Comparison of ENCODE assay signal across 14 cellular contexts in the genomic region with DNA sequence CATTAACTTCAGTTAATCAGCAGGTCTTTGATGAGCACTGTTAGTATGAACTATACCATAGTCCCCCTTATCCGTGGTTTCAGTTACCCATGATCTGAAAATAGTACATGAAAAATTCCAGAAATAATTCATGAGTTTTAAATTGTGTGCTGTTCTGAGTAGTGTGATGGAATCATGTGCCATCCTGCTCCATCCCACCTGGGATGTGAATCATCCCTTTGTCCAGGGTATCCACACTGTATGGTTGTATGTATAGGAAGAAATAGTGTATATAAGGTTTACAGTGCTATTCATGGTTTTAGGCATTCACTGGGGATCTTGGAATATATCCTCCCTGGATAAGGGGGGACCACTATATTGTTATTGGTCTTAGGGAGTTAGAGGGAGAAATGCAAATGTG. TPM values are rescaled to one million over a fixed set of nuclear protein-coding genes. Genes with fewer than 3 reads are reported as not detected.
DNase-seq lines count a peak whose midpoint lies in the region; ATAC-seq and TF ChIP-seq lines count a peak whose summit lies in the region.
"Had no signal": no experiment of that assay in that cellular context is flagged by ENCODE, and none has a peak within 500 bp of the region (broad histone marks: within the 10 kb centered on the region; RNA-seq: fewer than 3 reads in every experiment).

No MANE protein-coding gene starts in this region.

- peaks cover 14% of the 10 kb centered on the region for H3K36me3 Mint-ChIP-seq in osteocyte (ENCODE audit: unreplicated experiment)
- peaks cover 18% of the 10 kb centered on the region for H3K36me3 Mint-ChIP-seq in type B pancreatic cell
- H3K36me3 Mint-ChIP-seq: activated naive CD8-positive, alpha-beta T cell had no signal

- 0 out of 2 replicates have a peak, but pooled peaks cover 3% of the 10 kb centered on the region for H3K36me3 ChIP-seq in RWPE2 (ENCODE audit: low read depth)
- H3K36me3 ChIP-seq in esophagus muscularis mucosa = peaks cover 0 to 3% (median 0%) of the 10 kb centered on the region in 4 donors
- H3K36me3 ChIP-seq: MG63 had no signal

- H3K4me1 ChIP-seq in RWPE2 (ENCODE audit: insufficient read depth, poor library complexity, severe bottlenecking) (peaks cover 15% of the 10 kb centered on the region), esophagus muscularis mucosa (peaks cover 44 to 98% (median 83%) of the 10 kb centered on the region in 4 donors)

- WGBS in esophagus muscularis mucosa = 53% methylated on average over 1 of the region's 1 CpG

- intact Hi-C loops in esophagus muscularis mucosa (cut with DNase I) = no loop called here

- H3K9me3 ChIP-seq in RWPE2 (ENCODE audit: severe bottlenecking) = no peaks in the 10 kb centered on the region
- no peaks in the 10 kb centered on the region for H3K9me3 ChIP-seq in esophagus muscularis mucosa
- H3K9me3 ChIP-seq: MG63 had no signal

- H3K4me3 ChIP-seq in RWPE2 (ENCODE audit: severe bottlenecking) (no peak overlapping the region), esophagus muscularis mucosa (no peak overlapping the region)
- H3K4me3 ChIP-seq: MG63 had no signal

- H3K27me3 ChIP-seq in RWPE2 (ENCODE audit: insufficient read depth, poor library complexity, severe bottlenecking) = no peaks in the 10 kb centered on the region
- no peaks in the 10 kb centered on the region for H3K27me3 ChIP-seq in esophagus muscularis mucosa
- H3K27me3 ChIP-seq: MG63 had no signal

- no peaks in the 10 kb centered on the region for H3K27me3 Mint-ChIP-seq in osteocyte (ENCODE audit: unreplicated experiment)
- no peaks in the 10 kb centered on the region for H3K27me3 Mint-ChIP-seq in type B pancreatic cell
- H3K27me3 Mint-ChIP-seq: activated naive CD8-positive, alpha-beta T cell had no signal

- H3K27ac Mint-ChIP-seq in osteocyte (ENCODE audit: unreplicated experiment) = peak overlapping the region; percentile 81
- H3K27ac Mint-ChIP-seq in type B pancreatic cell = peak overlapping the region; percentile 34
- H3K27ac Mint-ChIP-seq: activated naive CD8-positive, alpha-beta T cell; activated T-helper 1 cell treated with anti-CD3 and anti-CD28 coated beads, Interleukin-12 subunit alpha, Interleukin-12 subunit beta, Interleukin-2, Interleukin-4 antibody, amounts not matched to agents 30 ng/mL and 10 ng/mL and 1 ng/mL, durations not matched to agents 14 hours and 24 hours and 36 hours had no signal

- H3K4me3 Mint-ChIP-seq in osteocyte (ENCODE audit: unreplicated experiment) = no peak overlapping the region
- no peak overlapping the region for H3K4me3 Mint-ChIP-seq in type B pancreatic cell
- H3K4me3 Mint-ChIP-seq: activated naive CD8-positive, alpha-beta T cell; activated T-helper 1 cell treated with anti-CD3 and anti-CD28 coated beads, Interleukin-12 subunit alpha, Interleukin-12 subunit beta, Interleukin-2, Interleukin-4 antibody, amounts not matched to agents 30 ng/mL and 10 ng/mL and 1 ng/mL, durations not matched to agents 14 hours and 24 hours and 36 hours had no signal

- H3K27ac ChIP-seq in RWPE2 (ENCODE audit: poor library complexity, severe bottlenecking) = peak overlapping the region; percentile 56
- peak overlapping the region; percentile 80 to 81 (median 80) for H3K27ac ChIP-seq in esophagus muscularis mucosa (replicated peaks in 1 of 4)

- TF ChIP-seq CTCF in RWPE2 (IDR thresholded peaks at IDR 0.05; ENCODE audit: poor library complexity, severe bottlenecking) (no peak), esophagus muscularis mucosa (IDR thresholded peaks at IDR 0.05) (no peak), osteocyte (IDR thresholded peaks at IDR 0.05) (no peak), type B pancreatic cell (conservative IDR thresholded peaks at IDR 0.05) (no peak), omental fat pad (IDR thresholded peaks at IDR 0.05) (no peak)

- TF ChIP-seq POLR2A in esophagus muscularis mucosa (IDR thresholded peaks at IDR 0.05; ENCODE audit: low read depth) = no peak

- DNase-seq in RWPE2 (ENCODE audit: low spot score) (no peak), esophagus muscularis mucosa (ENCODE audit: extremely low spot score) (no peak), osteocyte (ENCODE audit: extremely low spot score, unreplicated experiment) (no peak), type B pancreatic cell (ENCODE audit: extremely low spot score, unreplicated experiment) (no peak), inferior parietal cortex (ENCODE audit: extremely low spot score) (no peak), omental fat pad (ENCODE audit: low spot score) (no peak), NCI-H1436 treated with DMSO at 0.1 percent for 48 hours (lab: John Stamatoyannopoulos, UW) (no peak)
- DNase-seq: DMS79, hypothalamus, MG63, NCI-H1436, NCI-H2171 treated with DMSO at 0.1 percent for 48 hours had no signal

- H3K4me1 Mint-ChIP-seq in osteocyte (ENCODE audit: unreplicated experiment) = peaks cover 71% of the 10 kb centered on the region
- H3K4me1 Mint-ChIP-seq in type B pancreatic cell (ENCODE audit: unreplicated experiment) = peaks cover 41% of the 10 kb centered on the region

- ATAC-seq in RWPE2 (ENCODE audit: low read depth) (peak; percentile 62; the same call in 2 of the 3 replicates), omental fat pad (ENCODE audit: low FRiP score) (no peak)

- no peak for TF ChIP-seq EP300 in esophagus muscularis mucosa (IDR thresholded peaks at IDR 0.05)

- H3K9me3 Mint-ChIP-seq in osteocyte (ENCODE audit: unreplicated experiment) (no peaks in the 10 kb centered on the region), type B pancreatic cell (no peaks in the 10 kb centered on the region)
- H3K9me3 Mint-ChIP-seq: activated T-helper 1 cell treated with anti-CD3 and anti-CD28 coated beads, Interleukin-12 subunit alpha, Interleukin-12 subunit beta, Interleukin-2, Interleukin-4 antibody, amounts not matched to agents 30 ng/mL and 10 ng/mL and 1 ng/mL, durations not matched to agents 14 hours and 24 hours and 36 hours had no signal

RNA-seq across cellular contexts. Expression of gene ARHGAP10, which starts 24.5 kb away (rescaled TPM):
- total RNA-seq in esophagus muscularis mucosa = 100 to 1,000 TPM; 186 to 296 (median 192) TPM
- 121 and 126 TPM in 2 replicates for total RNA-seq in osteocyte
- 25.2 and 25.5 TPM in 2 replicates for total RNA-seq in type B pancreatic cell (ENCODE audit: low replicate concordance)
- total RNA-seq in omental fat pad = 10 to 100 TPM; 48.7 to 96.2 (median 57.0) TPM
